22 cellular contexts compared by ENCODE assay signal in the genomic region with DNA sequence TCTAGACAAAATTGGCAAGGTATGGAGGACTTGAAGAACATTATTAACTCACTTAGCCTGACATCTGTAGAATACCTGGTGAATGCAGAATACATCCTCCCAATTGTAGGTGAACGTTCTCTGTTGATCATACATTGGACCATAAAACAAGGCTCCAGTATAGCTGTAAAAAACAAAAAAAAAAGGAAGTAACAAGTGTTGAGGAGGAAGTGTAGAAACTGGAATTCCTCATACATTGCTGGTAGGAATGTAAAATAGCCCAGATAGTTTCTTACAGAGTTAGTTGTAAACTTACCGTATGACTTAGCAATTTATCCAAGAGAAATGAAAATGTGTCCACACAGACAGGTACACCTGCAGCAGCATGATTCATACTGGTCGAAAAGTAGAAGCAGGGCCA. TPM values are rescaled to one million over a fixed set of nuclear protein-coding genes. Genes with fewer than 3 reads are reported as not detected.
A peak's percentile ranks its signal among the peaks of the same experiment; 100 is the strongest.
DNase-seq lines count a peak whose midpoint lies in the region; ATAC-seq and TF ChIP-seq lines count a peak whose summit lies in the region.
"Had no signal": no experiment of that assay in that cellular context is flagged by ENCODE, and none has a peak within 500 bp of the region (broad histone marks: within the 10 kb centered on the region; RNA-seq: fewer than 3 reads in every experiment).

No MANE protein-coding gene starts in this region.

- intact Hi-C loops in naive thymus-derived CD4-positive, alpha-beta T cell (cut with micrococcal nuclease) = no loop called here
- intact Hi-C loops in psoas muscle (cut with DNase I) = no loop called here

- peaks cover 74 to 99% (median 91%) of the 10 kb centered on the region in 11 experiments for H3K36me3 ChIP-seq in BLaER1 treated with 17β-estradiol and CSF1 and Interleukin-3, amounts not matched to agents 10 nM and 100 nM
- peaks cover 40% of the 10 kb centered on the region for H3K36me3 ChIP-seq in CD8-positive, alpha-beta memory T cell (ENCODE audit: insufficient read depth, low read length)
- peaks cover 0 to 52% (median 0%) of the 10 kb centered on the region in 3 experiments for H3K36me3 ChIP-seq in naive thymus-derived CD4-positive, alpha-beta T cell (ENCODE audit: control insufficient read depth in 2 of 3, insufficient read depth in 3 of 3, low read length in 3 of 3)
- peaks cover under 1 to 18% of the 10 kb centered on the region in 2 donors for H3K36me3 ChIP-seq in psoas muscle (ENCODE audit: insufficient read depth in 1 of 2, low read depth in 1 of 2)
- H3K36me3 ChIP-seq: breast epithelium had no signal

- peaks cover 41 to 93% (median 56%) of the 10 kb centered on the region in 11 experiments; a peak in 21 of 22 replicates for H4K20me1 ChIP-seq in BLaER1 treated with 17β-estradiol and CSF1 and Interleukin-3, amounts not matched to agents 10 nM and 100 nM

- H3K27ac ChIP-seq in BLaER1 treated with 17β-estradiol and CSF1 and Interleukin-3, amounts not matched to agents 10 nM and 100 nM = peak overlapping the region in 4 of 11 experiments; percentile 3 to 57 (median 28); a peak in 4 of 22 replicates
- H3K27ac ChIP-seq in CD8-positive, alpha-beta memory T cell (ENCODE audit: low read depth, low read length) = no peak overlapping the region
- H3K27ac ChIP-seq in naive thymus-derived CD4-positive, alpha-beta T cell (ENCODE audit: low read depth, low read length) = no peak overlapping the region
- H3K27ac ChIP-seq in psoas muscle = no peak overlapping the region
- H3K27ac ChIP-seq: breast epithelium, right lobe of liver, suprapubic skin had no signal

- no peak overlapping the region; a peak in 1 of 22 replicates for H3K9ac ChIP-seq in BLaER1 treated with 17β-estradiol and CSF1 and Interleukin-3, amounts not matched to agents 10 nM and 100 nM

- TF ChIP-seq CTCF in psoas muscle (IDR thresholded peaks at IDR 0.05) = no peak

- no peaks in the 10 kb centered on the region for H3K27me3 Mint-ChIP-seq in CD8-positive, alpha-beta memory T cell
- H3K27me3 Mint-ChIP-seq in T-cell = no peaks in the 10 kb centered on the region
- no peaks in the 10 kb centered on the region for H3K27me3 Mint-ChIP-seq in naive thymus-derived CD4-positive, alpha-beta T cell

- CTCF ChIA-PET in CD8-positive, alpha-beta memory T cell (lab: Charles Lee) = interaction anchor here (1.0 to 1.4 kb wide), 2 partner anchors 19 to 405 kb away, joined by 3 read pairs; no protein-coding TSS in a partner anchor
- CTCF ChIA-PET in T-cell (lab: Charles Lee) = interaction anchor here (0.6 kb wide), 2 partner anchors 24 to 40 kb away, joined by 3 read pairs; no protein-coding TSS in a partner anchor
- CTCF ChIA-PET in naive thymus-derived CD4-positive, alpha-beta T cell (lab: Charles Lee) = no interaction called here

- DNase-seq in CD8-positive, alpha-beta memory T cell = no peak
- DNase-seq in T-cell (no peak), psoas muscle (no peak), DMS79 treated with DMSO at 0.1 percent for 48 hours (lab: John Stamatoyannopoulos, UW) (no peak)
- DNase-seq in naive thymus-derived CD4-positive, alpha-beta T cell = no peak
- DNase-seq: activated naive CD4-positive, alpha-beta T cell treated with anti-CD3 and anti-CD28 coated beads, Interleukin-2, amount 50 U/mL, for 16 hours; DMS 273 treated with DMSO at 0.1 percent for 48 hours; heart right ventricle; mesenchymal stem cell; MM.1S; NCI-H2081; NCI-H510A treated with DMSO at 0.1 percent for 48 hours; right lobe of liver; stimulated activated CD4-positive, alpha-beta T cell treated with anti-CD3 and anti-CD28 coated beads, Interleukin-1b, Interleukin-23, amount 100 ng/mL, for 48 hours; SW 1271 had no signal

- H3K4me2 ChIP-seq in BLaER1 treated with 17β-estradiol and CSF1 and Interleukin-3, amounts not matched to agents 10 nM and 100 nM = peak overlapping the region in 6 of 11 experiments; percentile 32 to 83 (median 66); a peak in 11 of 22 replicates

- H3K27ac Mint-ChIP-seq in CD8-positive, alpha-beta memory T cell = peak overlapping the region in 6 of 8 donors; percentile 29 to 76 (median 52)
- peak overlapping the region; percentile 42 to 55 for H3K27ac Mint-ChIP-seq in T-cell
- H3K27ac Mint-ChIP-seq in naive thymus-derived CD4-positive, alpha-beta T cell = peak overlapping the region in 6 of 9 donors; percentile 55 to 77 (median 66)

- H3K36me3 Mint-ChIP-seq in CD8-positive, alpha-beta memory T cell = peaks cover 31 to 69% (median 34%) of the 10 kb centered on the region in 3 donors
- H3K36me3 Mint-ChIP-seq in T-cell = peaks cover 56% of the 10 kb centered on the region
- H3K36me3 Mint-ChIP-seq in naive thymus-derived CD4-positive, alpha-beta T cell = peaks cover 21 to 65% (median 42%) of the 10 kb centered on the region in 5 donors

- H3K4me1 Mint-ChIP-seq in CD8-positive, alpha-beta memory T cell = peaks cover 55 to 68% (median 67%) of the 10 kb centered on the region in 3 donors
- H3K4me1 Mint-ChIP-seq in T-cell = peaks cover 51 to 69% (median 58%) of the 10 kb centered on the region in 3 donors
- peaks cover 27 to 71% (median 65%) of the 10 kb centered on the region in 7 donors for H3K4me1 Mint-ChIP-seq in naive thymus-derived CD4-positive, alpha-beta T cell

- peaks cover 15 to 17% (median 16%) of the 10 kb centered on the region in 5 donors for H3K9me3 Mint-ChIP-seq in CD8-positive, alpha-beta memory T cell
- peaks cover 8 to 16% (median 16%) of the 10 kb centered on the region in 3 donors for H3K9me3 Mint-ChIP-seq in T-cell
- H3K9me3 Mint-ChIP-seq in naive thymus-derived CD4-positive, alpha-beta T cell = peaks cover 0 to 29% (median 16%) of the 10 kb centered on the region in 11 donors

- peak overlapping the region in 1 of 7 donors; percentile 2 for H3K4me3 Mint-ChIP-seq in CD8-positive, alpha-beta memory T cell
- no peak overlapping the region for H3K4me3 Mint-ChIP-seq in T-cell
- H3K4me3 Mint-ChIP-seq in naive thymus-derived CD4-positive, alpha-beta T cell = peak overlapping the region in 2 of 10 donors; percentile 9 to 24
- H3K4me3 Mint-ChIP-seq: WTC11 had no signal

- H3K9me3 ChIP-seq in BLaER1 treated with 17β-estradiol and CSF1 and Interleukin-3, amounts not matched to agents 10 nM and 100 nM (replicated peaks in 1 of 11) = peaks cover 41 to 42% (median 42%) of the 10 kb centered on the region in 11 experiments
- peaks cover 15% of the 10 kb centered on the region for H3K9me3 ChIP-seq in CD8-positive, alpha-beta memory T cell (ENCODE audit: low read length)
- H3K9me3 ChIP-seq in naive thymus-derived CD4-positive, alpha-beta T cell (ENCODE audit: control insufficient read depth in 2 of 3, low read length in 3 of 3) = peaks cover 0 to 21% (median 7%) of the 10 kb centered on the region in 3 experiments
- H3K9me3 ChIP-seq in psoas muscle = peaks cover 19% of the 10 kb centered on the region

- no peaks in the 10 kb centered on the region for H3K27me3 ChIP-seq in BLaER1 treated with 17β-estradiol and CSF1 and Interleukin-3, amounts not matched to agents 10 nM and 100 nM
- H3K27me3 ChIP-seq in CD8-positive, alpha-beta memory T cell (ENCODE audit: insufficient read depth, low read length, poor library complexity, severe bottlenecking) = no peaks in the 10 kb centered on the region
- no peaks in the 10 kb centered on the region for H3K27me3 ChIP-seq in naive thymus-derived CD4-positive, alpha-beta T cell (ENCODE audit: control insufficient read depth in 2 of 2, insufficient read depth in 2 of 2, low read length in 2 of 2)
- no peaks in the 10 kb centered on the region for H3K27me3 ChIP-seq in psoas muscle (ENCODE audit: insufficient read depth in 3 of 3, low read length in 2 of 3)
- H3K27me3 ChIP-seq: breast epithelium, heart right ventricle, right lobe of liver, suprapubic skin had no signal

- WGBS in psoas muscle, 3 donors = 86 to 98% (median 95%) methylated on average over 3 of the region's 3 CpGs

- peaks cover 27 to 61% (median 49%) of the 10 kb centered on the region in 10 experiments for H3K4me1 ChIP-seq in BLaER1 treated with 17β-estradiol and CSF1 and Interleukin-3, amounts not matched to agents 10 nM and 100 nM
- peaks cover 38% of the 10 kb centered on the region for H3K4me1 ChIP-seq in CD8-positive, alpha-beta memory T cell (ENCODE audit: insufficient read depth, low read length)
- peaks cover 15 to 28% of the 10 kb centered on the region in 2 donors for H3K4me1 ChIP-seq in naive thymus-derived CD4-positive, alpha-beta T cell (ENCODE audit: control insufficient read depth in 2 of 2, insufficient read depth in 2 of 2, low read length in 2 of 2)
- H3K4me1 ChIP-seq in psoas muscle = peaks cover 20% of the 10 kb centered on the region
- H3K4me1 ChIP-seq: breast epithelium, right lobe of liver had no signal

- H3K4me3 ChIP-seq in BLaER1 treated with 17β-estradiol and CSF1 and Interleukin-3, amounts not matched to agents 10 nM and 100 nM = no peak overlapping the region
- no peak overlapping the region for H3K4me3 ChIP-seq in CD8-positive, alpha-beta memory T cell (ENCODE audit: low read length)
- H3K4me3 ChIP-seq in naive thymus-derived CD4-positive, alpha-beta T cell (ENCODE audit: low read length) = no peak overlapping the region
- H3K4me3 ChIP-seq in psoas muscle = no peak overlapping the region
- H3K4me3 ChIP-seq: breast epithelium, heart right ventricle, right lobe of liver, suprapubic skin had no signal

- POLR2A ChIA-PET in CD8-positive, alpha-beta memory T cell (lab: Charles Lee) = interaction anchor here (1.3 kb wide), 1 partner anchor 65 kb away, joined by 3 read pairs; a partner anchor contains a TSS
- POLR2A ChIA-PET in T-cell (lab: Charles Lee) = no interaction called here
- POLR2A ChIA-PET in naive thymus-derived CD4-positive, alpha-beta T cell (lab: Charles Lee) = interaction anchor here (0.6 to 3.4 kb wide), 4 partner anchors 10 to 67 kb away, joined by 3 to 13 read pairs (median 4); no protein-coding TSS in a partner anchor

- ATAC-seq in T-cell (replicated peaks in 1 of 4) (no peak), HG03108 (IDR thresholded peaks at IDR 0.05; ENCODE audit: unreplicated experiment) (no peak), GM18870 (IDR thresholded peaks at IDR 0.05; ENCODE audit: unreplicated experiment) (no peak), psoas muscle (no peak)
- no peak for ATAC-seq in naive thymus-derived CD4-positive, alpha-beta T cell
- ATAC-seq: HCT116, heart right ventricle, WTC11 had no signal

RNA-seq across cellular contexts. Expression of a gene that starts 44.8 kb away (rescaled TPM):
- 1 to 10 TPM; 3.1 to 3.4 TPM for total RNA-seq in CD8-positive, alpha-beta memory T cell
- polyA plus RNA-seq in CD8-positive, alpha-beta memory T cell = 1.4 TPM
- 10 to 100 TPM in 3 of 5 donors, 1 to 10 TPM in 2; 3.9 to 13.0 (median 11.0) TPM for total RNA-seq in T-cell
- total RNA-seq in naive thymus-derived CD4-positive, alpha-beta T cell = 10 to 100 TPM in 1 of 5 experiments, 1 to 10 TPM in 4; 3.3 to 11.3 (median 5.2) TPM
- polyA plus RNA-seq in naive thymus-derived CD4-positive, alpha-beta T cell = 1 to 10 TPM; 1.4 to 4.2 TPM
- total RNA-seq in psoas muscle = 1 to 10 TPM in 1 of 4 donors, under 1 TPM in 2, not detected in 1; 0.50 to 1.9 (median 0.62) TPM
- 1 to 10 TPM in 2 of 3 donors, under 1 TPM in 1; 0.37 to 3.2 (median 1.4) TPM for polyA plus RNA-seq in psoas muscle

RNA-seq across cellular contexts. Expression of a gene that starts 45.4 kb away (rescaled TPM):
- total RNA-seq in CD8-positive, alpha-beta memory T cell = 100 to 1,000 TPM; 337 to 341 TPM
- 334 TPM for polyA plus RNA-seq in CD8-positive, alpha-beta memory T cell
- total RNA-seq in T-cell (100 to 1,000 TPM; 188 to 235 (median 233) TPM), psoas muscle (100 to 1,000 TPM; 438 to 648 (median 574) TPM)
- 100 to 1,000 TPM; 172 to 362 (median 176) TPM for total RNA-seq in naive thymus-derived CD4-positive, alpha-beta T cell
- 100 to 1,000 TPM; 363 to 380 TPM for polyA plus RNA-seq in naive thymus-derived CD4-positive, alpha-beta T cell
- polyA plus RNA-seq in psoas muscle = 100 to 1,000 TPM; 274 to 597 (median 487) TPM

RNA-seq across cellular contexts. Expression of a gene that starts 58.1 kb away (rescaled TPM):
- 1 to 10 TPM; 6.5 to 7.5 TPM for total RNA-seq in CD8-positive, alpha-beta memory T cell
- polyA plus RNA-seq in CD8-positive, alpha-beta memory T cell = not detected
- total RNA-seq in T-cell (10 to 100 TPM in 3 of 5 donors, 1 to 10 TPM in 2; 5.4 to 14.2 (median 12.5) TPM), psoas muscle (1 to 10 TPM; 1.1 to 2.4 (median 1.3) TPM)
- total RNA-seq in naive thymus-derived CD4-positive, alpha-beta T cell = 10 to 100 TPM in 3 of 5 experiments, 1 to 10 TPM in 2; 3.3 to 18.2 (median 12.7) TPM
- under 1 TPM in 1 of 2 donors, not detected in 1; 0.68 TPM for polyA plus RNA-seq in naive thymus-derived CD4-positive, alpha-beta T cell
- polyA plus RNA-seq in psoas muscle = 1 to 10 TPM in 2 of 3 donors, under 1 TPM in 1; 1.00 to 2.9 (median 1.4) TPM

Comparison
In these comparisons a context has a peak if more than half of its experiments do, and no peak if none do; other contexts are left out.
1. POLR2A ChIA-PET loops: an anchor here in CD8-positive, alpha-beta memory T cell (1.3 kb wide) and naive thymus-derived CD4-positive, alpha-beta T cell (0.6 to 3.4 kb wide); none called in T-cell.